Comparison of ENCODE assay signal across 1 cellular context in genomic region chr19:18606281-18607221, GRCh38.
TF ChIP-seq lines count a peak whose summit lies in the region.

CRLF1 (minus strand) TSS chr19:18606799; CDS start chr19:18606656, 143 bp downstream.

TF ChIP-seq in HEK293, 187 proteins besides CTCF, POLR2A, EP300 and RAD21 (continued from another document):
- TF ChIP-seq ZBTB10 (tag by site-specific recombination; IDR thresholded peaks at IDR 0.05) (peak; percentile 56; the same call in 1 of the 2 replicates), ZNF791 (tag by site-specific recombination; IDR thresholded peaks at IDR 0.05) (no peak), ZSCAN23 (tag by site-specific recombination; IDR thresholded peaks at IDR 0.05) (no peak), ZNF692 (tag by site-specific recombination; IDR thresholded peaks at IDR 0.05) (0 out of 2 replicates have a peak, but pooled peaks have one; percentile 37), ZBTB48 (tag by site-specific recombination; IDR thresholded peaks at IDR 0.05) (peak; percentile 53; the same call in 1 of the 2 replicates), ZNF155 (tag by site-specific recombination; IDR thresholded peaks at IDR 0.05) (no peak), ZNF600 (tag by site-specific recombination; IDR thresholded peaks at IDR 0.05) (no peak), GLI4 (tag by site-specific recombination; IDR thresholded peaks at IDR 0.05) (no peak), ZNF292 (tag by site-specific recombination; IDR thresholded peaks at IDR 0.05; ENCODE audit: borderline replicate concordance, low read depth) (no peak), ZNF157 (tag by site-specific recombination; IDR thresholded peaks at IDR 0.05) (no peak), HOXA7 (CRISPR knock-in tag; IDR thresholded peaks at IDR 0.05; ENCODE audit: borderline replicate concordance) (no peak), ZSCAN18 (tag by site-specific recombination; IDR thresholded peaks at IDR 0.05) (no peak), ZNF792 (tag by site-specific recombination; IDR thresholded peaks at IDR 0.05) (no peak), KLF1 (tag by site-specific recombination; IDR thresholded peaks at IDR 0.05) (peak; percentile 80), YY1 (tag by site-specific recombination; IDR thresholded peaks at IDR 0.05) (no peak), ZNF658 (tag by site-specific recombination; IDR thresholded peaks at IDR 0.05) (no peak), ZNF311 (tag by site-specific recombination; IDR thresholded peaks at IDR 0.05; ENCODE audit: borderline replicate concordance) (no peak), SP2 (tag by site-specific recombination; IDR thresholded peaks at IDR 0.05) (peak; percentile 61), ZNF266 (tag by site-specific recombination; IDR thresholded peaks at IDR 0.05; ENCODE audit: low read depth) (no peak), ZNF549 (tag by site-specific recombination; IDR thresholded peaks at IDR 0.05) (no peak), RBAK (tag by site-specific recombination; IDR thresholded peaks at IDR 0.05) (no peak), GLIS2 (tag by site-specific recombination; IDR thresholded peaks at IDR 0.05) (peak; percentile 33; the same call in 1 of the 2 replicates), ZBTB7A (tag by site-specific recombination; IDR thresholded peaks at IDR 0.05; ENCODE audit: low read depth) (0 out of 2 replicates have a peak, but pooled peaks have one; percentile 74), ZNF138 (tag by site-specific recombination; IDR thresholded peaks at IDR 0.05; ENCODE audit: borderline replicate concordance) (no peak), ZNF785 (tag by site-specific recombination; IDR thresholded peaks at IDR 0.05) (no peak), ZNF561 (tag by site-specific recombination; IDR thresholded peaks at IDR 0.05; ENCODE audit: borderline replicate concordance) (no peak), KLF9 (tag by site-specific recombination; IDR thresholded peaks at IDR 0.05; ENCODE audit: low read depth) (0 out of 2 replicates have a peak, but pooled peaks have one; percentile 35), ZNF513 (tag by site-specific recombination; IDR thresholded peaks at IDR 0.05) (no peak), GLIS1 (tag by site-specific recombination; IDR thresholded peaks at IDR 0.05) (peak; percentile 26; the same call in 1 of the 2 replicates), ZNF777 (tag by site-specific recombination; IDR thresholded peaks at IDR 0.05; ENCODE audit: borderline replicate concordance) (no peak), SALL2 (tag by site-specific recombination; IDR thresholded peaks at IDR 0.05; ENCODE audit: borderline replicate concordance) (no peak)
